ENCODE assay signal across 8 cellular contexts in the genomic region with DNA sequence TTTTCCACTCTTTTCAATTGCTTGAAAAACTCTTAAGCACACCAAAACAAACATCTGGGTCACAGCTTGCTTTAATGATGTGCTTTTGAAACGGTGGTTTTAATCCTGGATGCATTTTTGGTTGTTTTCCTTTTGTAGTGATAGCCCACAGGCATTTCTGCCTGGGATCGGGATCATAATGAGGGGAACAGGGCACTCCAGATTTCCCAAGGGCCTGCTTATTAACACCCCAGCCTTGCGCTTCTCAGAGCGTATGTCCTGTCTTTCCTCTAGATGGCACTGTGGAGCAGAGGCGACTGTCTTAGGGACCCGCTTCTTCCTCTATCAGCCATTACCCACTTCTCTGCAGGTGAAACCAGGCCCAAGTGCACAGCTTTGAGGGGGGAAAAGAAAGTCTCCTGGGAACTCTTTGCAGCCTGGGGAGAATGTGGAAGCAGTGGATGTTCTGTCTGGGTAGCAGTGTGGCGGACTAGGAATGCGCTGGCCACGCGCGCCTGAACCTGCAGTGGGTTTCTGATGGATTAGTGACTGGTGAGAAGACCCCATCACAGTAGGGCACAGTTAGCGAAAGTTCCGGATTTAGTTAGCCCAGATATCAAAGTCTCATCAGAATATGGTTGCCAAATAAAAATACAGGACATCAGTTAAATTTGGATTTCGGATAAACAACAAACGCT.
DNase-seq lines count a peak whose midpoint lies in the region; ATAC-seq, FAIRE-seq and TF ChIP-seq lines count a peak whose summit lies in the region.

No MANE protein-coding gene starts in this region.

- H3K4me2 ChIP-seq in HepG2 (ENCODE audit: low read depth, low read length) = no peak overlapping the region

- H3K9me3 ChIP-seq in HepG2 (ENCODE audit: low read length) = no peaks in the 10 kb centered on the region

- TF ChIP-seq EP300 in HepG2 (IDR thresholded peaks at IDR 0.05; ENCODE audit: low read depth in 2 of 2, low read length in 2 of 2) (no peak), HepG2 (CRISPR knock-in tag; IDR thresholded peaks at IDR 0.05; ENCODE audit: borderline replicate concordance) (no peak)

- TF ChIP-seq POLR2A in HepG2 (IDR thresholded peaks at IDR 0.05; ENCODE audit: insufficient read depth in 1 of 2, low read depth in 2 of 2, low read length in 2 of 2) = no peak

- H3K4me3 Mint-ChIP-seq in activated B cell treated with CpG ODN at 0.5 μM for 24 hours = no peak overlapping the region
- no peak overlapping the region for H3K4me3 Mint-ChIP-seq in central memory CD8-positive, alpha-beta T cell

- peak; percentile 85 for ATAC-seq in GM18867 (IDR thresholded peaks at IDR 0.05; ENCODE audit: unreplicated experiment)
- ATAC-seq in HG03045 (IDR thresholded peaks at IDR 0.05; ENCODE audit: unreplicated experiment) = peak; percentile 74
- peak; percentile 79 for ATAC-seq in activated B cell treated with CpG ODN at 0.5 μM for 24 hours (ENCODE audit: low read depth)
- peak; percentile 73 for ATAC-seq in central memory CD8-positive, alpha-beta T cell (replicated peaks; ENCODE audit: extremely low read depth, poor library complexity, severe bottlenecking)
- peak; percentile 85 for ATAC-seq in HepG2

- no peaks in the 10 kb centered on the region for H4K20me1 ChIP-seq in HepG2 (ENCODE audit: insufficient read depth, low read length)

- TF ChIP-seq CTCF in activated B cell treated with CpG ODN at 0.5 μM for 24 hours (IDR thresholded peaks at IDR 0.05) (peak; percentile 74), HepG2 (CRISPR knock-in tag; IDR thresholded peaks at IDR 0.05) (peak; percentile 81)

- WGBS in HepG2 (ENCODE audit: low lambda C conversion rate) = 44% methylated on average over 15 of the region's 15 CpGs

- no peaks in the 10 kb centered on the region for H3K79me2 ChIP-seq in HepG2 (ENCODE audit: insufficient read depth, low read length)

- in situ Hi-C loops in HepG2 (cut with HindIII; ENCODE audit: extremely low pct_ligation_motif_present, low pct_unique_long_range_greater_than_20kb) = loop anchor here (10.0 to 25.0 kb wide), 2 partner anchors 297 to 654 kb away; no protein-coding TSS in a partner anchor

- no TSS peak for BruUV-seq in HepG2 (replicated peaks; lab: Mats Ljungman, UMichigan)

- DNase-seq in AG20443 (ENCODE audit: low spot score) (peak; percentile 81), NCI-H2029 treated with DMSO at 0.1 percent for 48 hours (lab: John Stamatoyannopoulos, UW) (peak; percentile 70), activated B cell treated with CpG ODN at 0.5 μM for 24 hours (peak; percentile 21), HepG2 (ENCODE audit: low spot score) (peak; percentile 55)
- peak; percentile 18 for DNase-seq in central memory CD8-positive, alpha-beta T cell (ENCODE audit: low spot score in 2 of 2)
- DNase-seq in stimulated activated CD8-positive, alpha-beta memory T cell treated with anti-CD3 and anti-CD28 coated beads, Interleukin-12 subunit alpha, Interleukin-12 subunit beta, amount 100 ng/mL, for 1 hour (ENCODE audit: low read depth) = peak; percentile 34

- peaks cover 0 to 21% of the 10 kb centered on the region in 2 experiments; a peak in 2 of 5 replicates for H3K27me3 ChIP-seq in HepG2 (ENCODE audit: control insufficient read depth in 1 of 2, insufficient read depth in 2 of 2, low read length in 2 of 2)

- no peak overlapping the region for H3K27ac ChIP-seq in HepG2 (ENCODE audit: extremely low read length, insufficient read depth, low read length)

- H3K36me3 Mint-ChIP-seq in activated B cell treated with CpG ODN at 0.5 μM for 24 hours (ENCODE audit: low read depth) = no peaks in the 10 kb centered on the region
- no peaks in the 10 kb centered on the region for H3K36me3 Mint-ChIP-seq in central memory CD8-positive, alpha-beta T cell (ENCODE audit: insufficient read depth)

- H3K9ac ChIP-seq in HepG2 (ENCODE audit: insufficient read depth, low read depth, low read length) = no peak overlapping the region

- H3K4me3 ChIP-seq in HepG2 (replicated peaks in 1 of 3; ENCODE audit: insufficient read depth in 1 of 3, low read depth in 2 of 3, low read length in 3 of 3) = no peak overlapping the region

- H3K4me1 ChIP-seq in HepG2 (ENCODE audit: insufficient read depth, low read length) = no peaks in the 10 kb centered on the region

- H3K36me3 ChIP-seq in HepG2 (replicated peaks in 1 of 2; ENCODE audit: control insufficient read depth in 1 of 2, insufficient read depth in 2 of 2, low read length in 2 of 2) = no peaks in the 10 kb centered on the region

- no peak for TF ChIP-seq RAD21 in HepG2 (CRISPR knock-in tag; IDR thresholded peaks at IDR 0.05)

- FAIRE-seq in HepG2 (lab: Jason Lieb, UNC) = peak; percentile 65

- POLR2A ChIA-PET in activated B cell treated with CpG ODN at 0.5 μM for 24 hours (lab: Charles Lee) (no interaction called here), HepG2 (lab: Yijun Ruan, JAX) (no interaction called here)

- H3K9me3 Mint-ChIP-seq in activated B cell treated with CpG ODN at 0.5 μM for 24 hours = no peaks in the 10 kb centered on the region
- H3K9me3 Mint-ChIP-seq in central memory CD8-positive, alpha-beta T cell = no peaks in the 10 kb centered on the region

- intact Hi-C loops in activated B cell treated with CpG ODN at 0.5 μM for 24 hours (cut with micrococcal nuclease) = loop anchor here (1.0 to 5.0 kb wide), 5 partner anchors 291 to 1066 kb away; a partner anchor contains a TSS
- intact Hi-C loops in HepG2 (cut with micrococcal nuclease; ENCODE audit: unreplicated experiment) = loop anchor here (5.0 kb wide), 2 partner anchors 194 to 664 kb away; no protein-coding TSS in a partner anchor

- H2AFZ ChIP-seq in HepG2 (ENCODE audit: low read length) = no peak overlapping the region

- H3K4me1 Mint-ChIP-seq in activated B cell treated with CpG ODN at 0.5 μM for 24 hours = peaks cover 6% of the 10 kb centered on the region
- H3K4me1 Mint-ChIP-seq in central memory CD8-positive, alpha-beta T cell = peaks cover 18% of the 10 kb centered on the region

- no peak overlapping the region for H3K27ac Mint-ChIP-seq in activated B cell treated with CpG ODN at 0.5 μM for 24 hours
- no peak overlapping the region for H3K27ac Mint-ChIP-seq in central memory CD8-positive, alpha-beta T cell (ENCODE audit: low read depth)

- peaks cover 4% of the 10 kb centered on the region for H3K27me3 Mint-ChIP-seq in activated B cell treated with CpG ODN at 0.5 μM for 24 hours
- H3K27me3 Mint-ChIP-seq in central memory CD8-positive, alpha-beta T cell = peaks cover 40% of the 10 kb centered on the region

- CTCF ChIA-PET in activated B cell treated with CpG ODN at 0.5 μM for 24 hours (lab: Charles Lee) = interaction anchor here (0.7 to 3.2 kb wide), 10 partner anchors 9 to 659 kb away, joined by 3 to 27 read pairs (median 8); no protein-coding TSS in a partner anchor
- CTCF ChIA-PET in HepG2 (lab: Yijun Ruan, JAX; ENCODE audit: low intra/inter-chr PET ratio, low total read pairs) = interaction anchor here (1.4 to 1.5 kb wide), 2 partner anchors 192 to 293 kb away, joined by 4 to 9 read pairs; no protein-coding TSS in a partner anchor

TF ChIP-seq in HepG2, 621 proteins besides CTCF, POLR2A, EP300 and RAD21:
- TF ChIP-seq STAG1 (CRISPR knock-in tag; IDR thresholded peaks at IDR 0.05) (peak; percentile 53), ZNF441 (CRISPR knock-in tag; IDR thresholded peaks at IDR 0.05; ENCODE audit: borderline replicate concordance) (no peak)

Comparison
In these comparisons a context has a peak if more than half of its experiments do, and no peak if none do; other contexts are left out.
1. DNase-seq: peak in every context shown above with its lines; median percentile 81 in AG20443; 70 in NCI-H2029 treated with DMSO at 0.1 percent for 48 hours; 55 in HepG2; 34 in stimulated activated CD8-positive, alpha-beta memory T cell treated with anti-CD3 and anti-CD28 coated beads, Interleukin-12 subunit alpha, Interleukin-12 subunit beta, amount 100 ng/mL, for 1 hour; 21 in activated B cell treated with CpG ODN at 0.5 μM for 24 hours; 18 in central memory CD8-positive, alpha-beta T cell.